ENCODE assay signal across 2 cellular contexts in the genomic region with DNA sequence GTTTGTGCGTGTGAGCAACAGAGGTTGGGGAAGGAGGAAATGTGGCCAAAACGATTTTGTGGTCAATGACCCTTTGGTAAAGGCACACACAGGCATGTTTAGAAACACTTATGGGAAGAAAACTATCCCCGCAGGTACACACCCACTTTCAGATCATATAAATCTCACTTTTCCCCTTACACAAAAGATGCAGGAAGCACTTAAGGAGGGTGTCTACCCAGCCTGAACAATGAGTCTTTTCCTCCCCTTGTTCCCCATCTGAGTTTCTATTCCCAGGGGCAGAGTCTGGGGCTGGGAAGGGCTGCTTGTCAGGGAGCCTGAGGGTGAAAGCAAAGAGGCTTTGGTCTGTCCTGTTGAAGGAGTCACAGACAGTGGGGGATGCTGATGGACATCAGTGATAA.
A peak's percentile ranks its signal among the peaks of the same experiment; 100 is the strongest.
TF ChIP-seq lines count a peak whose summit lies in the region.

No MANE protein-coding gene starts in this region.

TF ChIP-seq in HEK293, 187 proteins besides CTCF, POLR2A, EP300 and RAD21:
- TF ChIP-seq, protein P1, sequence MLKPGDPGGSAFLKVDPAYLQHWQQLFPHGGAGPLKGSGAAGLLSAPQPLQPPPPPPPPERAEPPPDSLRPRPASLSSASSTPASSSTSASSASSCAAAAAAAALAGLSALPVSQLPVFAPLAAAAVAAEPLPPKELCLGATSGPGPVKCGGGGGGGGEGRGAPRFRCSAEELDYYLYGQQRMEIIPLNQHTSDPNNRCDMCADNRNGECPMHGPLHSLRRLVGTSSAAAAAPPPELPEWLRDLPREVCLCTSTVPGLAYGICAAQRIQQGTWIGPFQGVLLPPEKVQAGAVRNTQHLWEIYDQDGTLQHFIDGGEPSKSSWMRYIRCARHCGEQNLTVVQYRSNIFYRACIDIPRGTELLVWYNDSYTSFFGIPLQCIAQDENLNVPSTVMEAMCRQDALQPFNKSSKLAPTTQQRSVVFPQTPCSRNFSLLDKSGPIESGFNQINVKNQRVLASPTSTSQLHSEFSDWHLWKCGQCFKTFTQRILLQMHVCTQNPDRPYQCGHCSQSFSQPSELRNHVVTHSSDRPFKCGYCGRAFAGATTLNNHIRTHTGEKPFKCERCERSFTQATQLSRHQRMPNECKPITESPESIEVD (tag by site-specific recombination; IDR thresholded peaks at IDR 0.05) = 0 out of 2 replicates have a peak, but pooled peaks have one; percentile 32
- TF ChIP-seq ZNF596 (tag by site-specific recombination; IDR thresholded peaks at IDR 0.05) (no peak), KLF7 (tag by site-specific recombination; IDR thresholded peaks at IDR 0.05; ENCODE audit: borderline replicate concordance) (no peak), KLF8 (tag by site-specific recombination; IDR thresholded peaks at IDR 0.05) (no peak), ZNF600 (tag by site-specific recombination; IDR thresholded peaks at IDR 0.05) (no peak), KLF16 (tag by site-specific recombination; IDR thresholded peaks at IDR 0.05) (no peak)

TF ChIP-seq in HepG2, 621 proteins besides CTCF, POLR2A, EP300 and RAD21 (continued from another document):
- TF ChIP-seq ERF (CRISPR knock-in tag; IDR thresholded peaks at IDR 0.05) = no peak
- TF ChIP-seq GTF2F1 (IDR thresholded peaks at IDR 0.05; ENCODE audit: low read length) = no peak
- TF ChIP-seq ZBTB7B (CRISPR knock-in tag; IDR thresholded peaks at IDR 0.05) = no peak
